ENCODE assay signal across 30 cellular contexts in the genomic region with DNA sequence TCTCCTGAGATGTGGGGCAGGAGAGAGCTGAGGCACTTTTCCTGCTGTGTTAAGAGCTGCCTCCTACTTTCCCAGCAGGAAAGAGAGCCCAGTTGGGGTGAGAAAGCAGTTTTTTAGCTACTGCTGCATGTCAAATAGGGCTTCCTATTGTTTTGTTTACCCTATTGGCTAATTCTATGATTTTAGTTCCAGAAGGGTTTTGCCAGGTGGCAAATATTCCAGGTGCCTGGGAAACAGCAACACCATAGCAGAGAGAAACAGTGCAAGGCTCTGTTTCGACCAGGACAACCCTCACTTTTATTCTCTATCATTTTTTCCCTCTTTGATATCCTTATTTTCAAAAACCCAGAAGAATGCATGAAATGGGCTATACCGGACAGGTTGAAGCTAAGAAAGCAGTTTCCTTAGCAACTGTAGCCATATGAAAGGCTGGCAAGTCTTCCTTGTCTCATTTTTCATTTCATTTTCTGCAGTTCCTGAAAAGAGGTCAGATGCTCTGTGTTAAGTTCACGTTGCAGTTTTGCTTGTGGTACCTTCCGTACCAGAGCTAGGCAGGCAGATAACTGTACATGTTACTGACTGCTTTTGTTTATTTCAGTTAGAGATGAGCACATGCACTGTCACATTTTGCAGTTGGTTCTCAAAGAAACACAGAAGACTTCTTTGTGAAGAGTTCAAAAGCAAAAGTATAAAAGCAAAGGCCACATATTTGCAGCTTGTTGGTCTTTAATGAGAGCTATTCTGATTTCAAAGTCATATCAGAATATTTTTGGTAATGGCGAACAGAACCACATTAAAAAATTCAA.
DNase-seq lines count a peak whose midpoint lies in the region; ATAC-seq and TF ChIP-seq lines count a peak whose summit lies in the region.
"Had no signal": no experiment of that assay in that cellular context is flagged by ENCODE, and none has a peak within 500 bp of the region (broad histone marks: within the 10 kb centered on the region; RNA-seq: fewer than 3 reads in every experiment).

No MANE protein-coding gene starts in this region.

- H4K5ac ChIP-seq in H9 (ENCODE audit: insufficient read length, low read depth, low read length) (no peak overlapping the region), mesendoderm (ENCODE audit: low read length) (no peak overlapping the region)

- H3K56ac ChIP-seq in H9 (ENCODE audit: insufficient read length, low read depth, low read length), result no peak overlapping the region
- H3K56ac ChIP-seq in mesendoderm (ENCODE audit: low read length), result no peak overlapping the region

- POLR2A ChIA-PET in WTC11 (lab: Charles Lee), result no interaction called here

- no peak overlapping the region for H2AFZ ChIP-seq in H9 (ENCODE audit: low read length)

- H2BK20ac ChIP-seq in H9 (ENCODE audit: low read depth, low read length, poor library complexity, severe bottlenecking), result no peak overlapping the region

- H3K27ac Mint-ChIP-seq in H9 (peak overlapping the region in 2 of 3 experiments; percentile 7 to 77; a peak in 1 of 7 replicates), WTC11 (peak overlapping the region; percentile 79; the same call in 1 of the 2 replicates)
- H3K27ac Mint-ChIP-seq: activated CD4-positive, alpha-beta T cell treated with anti-CD3 and anti-CD28 coated beads for 36 hours; activated CD8-positive, alpha-beta T cell treated with anti-CD3 and anti-CD28 coated beads for 36 hours; activated naive CD4-positive, alpha-beta T cell treated with anti-CD3 and anti-CD28 coated beads, Interleukin-2, amount 10 ng/mL, durations not matched to agents 7 days and 5 days; activated T-helper 17 cell treated with anti-CD3 and anti-CD28 coated beads, Interleukin-2, amount 50 U/mL, for 72 hours; CD8-positive, alpha-beta T cell; IgD-negative memory B cell; naive B cell; stimulated activated naive B cell treated with anti-CD40 and anti-IgM and Interleukin-4, amounts not matched to agents 10 μg/mL and 1 μg/mL and 100 μg/mL, for 72 hours; type B pancreatic cell had no signal

- no peak overlapping the region for H3K4me2 ChIP-seq in H9 (ENCODE audit: insufficient read depth, insufficient read length, low read length)
- H3K4me2 ChIP-seq in mesendoderm (ENCODE audit: low read length), result no peak overlapping the region

- H3K27me3 Mint-ChIP-seq in H9 (ENCODE audit: low read depth) (peaks cover 2% of the 10 kb centered on the region; the same call in 1 of the 2 replicates), WTC11 (ENCODE audit: low read depth) (peaks cover 4% of the 10 kb centered on the region)
- H3K27me3 Mint-ChIP-seq: activated CD4-positive, alpha-beta T cell treated with anti-CD3 and anti-CD28 coated beads for 36 hours; activated CD8-positive, alpha-beta T cell treated with anti-CD3 and anti-CD28 coated beads for 36 hours; activated naive CD4-positive, alpha-beta T cell treated with anti-CD3 and anti-CD28 coated beads, Interleukin-2, amount 10 ng/mL, durations not matched to agents 7 days and 5 days; activated T-helper 17 cell treated with anti-CD3 and anti-CD28 coated beads, Interleukin-2, amount 50 U/mL, for 72 hours; brain had no signal

- no peaks in the 10 kb centered on the region for H3K23me2 ChIP-seq in H9 (ENCODE audit: insufficient read length, low read depth, low read length, poor library complexity, severe bottlenecking)

- no peak overlapping the region for H2AK5ac ChIP-seq in H9 (ENCODE audit: insufficient read length, low read length)
- H2AK5ac ChIP-seq in mesendoderm (ENCODE audit: low read length), result peak overlapping the region; percentile 73

- no peak overlapping the region for H3K27ac ChIP-seq in H9 (ENCODE audit: insufficient read length, low read depth, low read length)
- no peak overlapping the region for H3K27ac ChIP-seq in mesendoderm (ENCODE audit: low read depth, low read length)
- H3K27ac ChIP-seq: adrenal gland had no signal

- H3K27me3 ChIP-seq in H9 (ENCODE audit: insufficient read depth, low read length), result no peaks in the 10 kb centered on the region
- no peaks in the 10 kb centered on the region for H3K27me3 ChIP-seq in mesendoderm (ENCODE audit: insufficient read depth, low read length, poor library complexity)
- H3K27me3 ChIP-seq: adrenal gland had no signal

- H3K4me3 Mint-ChIP-seq in H9, result no peak overlapping the region
- no peak overlapping the region for H3K4me3 Mint-ChIP-seq in WTC11
- H3K4me3 Mint-ChIP-seq: activated CD4-positive, alpha-beta T cell treated with anti-CD3 and anti-CD28 coated beads for 36 hours; activated CD8-positive, alpha-beta T cell treated with anti-CD3 and anti-CD28 coated beads for 36 hours; activated naive CD4-positive, alpha-beta T cell treated with anti-CD3 and anti-CD28 coated beads, Interleukin-2, amount 10 ng/mL, durations not matched to agents 7 days and 5 days; activated T-helper 17 cell treated with anti-CD3 and anti-CD28 coated beads, Interleukin-2, amount 50 U/mL, for 72 hours; brain; CD8-positive, alpha-beta T cell; IgD-negative memory B cell; naive B cell; stimulated activated naive B cell treated with anti-CD40 and anti-IgM and Interleukin-4, amounts not matched to agents 10 μg/mL and 1 μg/mL and 100 μg/mL, for 72 hours; type B pancreatic cell had no signal

- H4K8ac ChIP-seq in H9 (replicated peaks; ENCODE audit: insufficient read length, low read depth, low read length) (no peak overlapping the region), mesendoderm (ENCODE audit: low read depth, low read length) (no peak overlapping the region)

- H2BK5ac ChIP-seq in H9 (ENCODE audit: insufficient read length, low read length) (no peak overlapping the region), mesendoderm (ENCODE audit: low read length) (no peak overlapping the region)

- no peak overlapping the region for H3K4me3 ChIP-seq in GM12865 (ENCODE audit: low read depth, low read length)
- no peak overlapping the region for H3K4me3 ChIP-seq in mesendoderm (ENCODE audit: low read length)
- H3K4me3 ChIP-seq: adrenal gland, skin epidermis had no signal

- no peak overlapping the region for H2BK120ac ChIP-seq in H9 (ENCODE audit: low read depth, low read length, poor library complexity, severe bottlenecking)
- no peak overlapping the region for H2BK120ac ChIP-seq in mesendoderm (ENCODE audit: low read depth, low read length)

- H4K91ac ChIP-seq in H9 (ENCODE audit: insufficient read length, low read depth, low read length), result no peak overlapping the region

- no peak for ATAC-seq in WTC11
- no peak for ATAC-seq in GM21529 (IDR thresholded peaks at IDR 0.05; ENCODE audit: unreplicated experiment)
- no peak for ATAC-seq in GM19395 (IDR thresholded peaks at IDR 0.05; ENCODE audit: unreplicated experiment)
- ATAC-seq in GM21619 (IDR thresholded peaks at IDR 0.05; ENCODE audit: unreplicated experiment), result no peak
- ATAC-seq: activated CD4-positive, alpha-beta T cell treated with anti-CD3 and anti-CD28 coated beads for 36 hours; activated CD8-positive, alpha-beta T cell treated with anti-CD3 and anti-CD28 coated beads for 36 hours; activated T-helper 17 cell treated with anti-CD3 and anti-CD28 coated beads, Interleukin-2, amount 50 U/mL, for 72 hours; CD8-positive, alpha-beta T cell; Panc1; stimulated activated naive B cell treated with anti-CD40 and anti-IgM and Interleukin-4, amounts not matched to agents 10 μg/mL and 1 μg/mL and 100 μg/mL, for 72 hours had no signal

- no CpG with 5 or more reads among the region's 5 CpGs for WGBS in H9 (ENCODE audit: extremely low coverage, insufficient read length, low lambda C conversion rate)
- no CpG with 5 or more reads among the region's 5 CpGs for WGBS in mesendoderm (ENCODE audit: extremely low coverage, insufficient coverage, low lambda C conversion rate)

- DNase-seq in GM12865 (ENCODE audit: low read depth) (peak; percentile 38), H9 (no peak), WTC11 (ENCODE audit: low spot score) (no peak), mesendoderm (peak; percentile 50), NAMALWA (ENCODE audit: low spot score) (no peak)
- DNase-seq: activated CD4-positive, alpha-beta T cell treated with anti-CD3 and anti-CD28 coated beads for 36 hours; activated CD8-positive, alpha-beta T cell treated with anti-CD3 and anti-CD28 coated beads for 36 hours; activated naive CD4-positive, alpha-beta T cell treated with anti-CD3 and anti-CD28 coated beads, Interleukin-2, amount 10 ng/mL, durations not matched to agents 7 days and 5 days; adrenal gland; CD8-positive, alpha-beta T cell; cerebellar nuclear complex; HCEC 1CT; midbrain; naive B cell; NCI-H1105 treated with DMSO at 0.1 percent for 48 hours; NCI-H1930; NCI-H524; SHP77 treated with DMSO at 0.1 percent for 48 hours; stimulated activated naive B cell treated with anti-CD40 and anti-IgM and Interleukin-4, amounts not matched to agents 10 μg/mL and 1 μg/mL and 100 μg/mL, for 72 hours; substantia nigra; T-helper 9 cell had no signal

- no peak overlapping the region for H2BK12ac ChIP-seq in H9 (ENCODE audit: insufficient read length, low read depth, low read length)

- no peak overlapping the region for H2BK15ac ChIP-seq in H9 (ENCODE audit: low read depth, low read length)
- H2BK15ac ChIP-seq in mesendoderm (replicated peaks; ENCODE audit: low read depth), result no peak overlapping the region

- H3K36me3 Mint-ChIP-seq in H9 (ENCODE audit: insufficient read depth in 1 of 3, low read depth in 3 of 3) (no peaks in the 10 kb centered on the region), WTC11 (no peaks in the 10 kb centered on the region)
- H3K36me3 Mint-ChIP-seq: activated naive CD4-positive, alpha-beta T cell treated with anti-CD3 and anti-CD28 coated beads, Interleukin-2, amount 10 ng/mL, durations not matched to agents 7 days and 5 days; brain; CD8-positive, alpha-beta T cell; IgD-negative memory B cell; naive B cell; stimulated activated naive B cell treated with anti-CD40 and anti-IgM and Interleukin-4, amounts not matched to agents 10 μg/mL and 1 μg/mL and 100 μg/mL, for 72 hours; type B pancreatic cell had no signal

- H3K79me1 ChIP-seq in H9 (ENCODE audit: insufficient read depth, low read depth, low read length, poor library complexity, severe bottlenecking) (no peaks in the 10 kb centered on the region), mesendoderm (ENCODE audit: low read length) (no peaks in the 10 kb centered on the region)

- no peaks in the 10 kb centered on the region for H4K20me1 ChIP-seq in H9 (ENCODE audit: control insufficient read depth, insufficient read depth, insufficient read length)

- H3K4ac ChIP-seq in H9 (ENCODE audit: low read depth, low read length) (no peak overlapping the region), mesendoderm (ENCODE audit: low read depth, low read length) (no peak overlapping the region)

- no peaks in the 10 kb centered on the region for H3K9me3 ChIP-seq in H9 (ENCODE audit: control insufficient read depth, low read depth, low read length)
- H3K9me3 ChIP-seq: adrenal gland had no signal

- CTCF ChIA-PET in WTC11 (lab: Charles Lee), result interaction anchor here (0.9 to 3.4 kb wide), 2 partner anchors 9 to 160 kb away, joined by 4 to 12 read pairs; no protein-coding TSS in a partner anchor

- H3K9me3 Mint-ChIP-seq in H9 (no peaks in the 10 kb centered on the region), WTC11 (no peaks in the 10 kb centered on the region)
- H3K9me3 Mint-ChIP-seq: activated CD8-positive, alpha-beta T cell treated with anti-CD3 and anti-CD28 coated beads for 36 hours; brain; CD8-positive, alpha-beta T cell; IgD-negative memory B cell; stimulated activated naive B cell treated with anti-CD40 and anti-IgM and Interleukin-4, amounts not matched to agents 10 μg/mL and 1 μg/mL and 100 μg/mL, for 72 hours; type B pancreatic cell had no signal

- H3K4me1 Mint-ChIP-seq in H9 (peaks cover 32 to 48% of the 10 kb centered on the region in 2 experiments), WTC11 (peaks cover 54% of the 10 kb centered on the region)
- H3K4me1 Mint-ChIP-seq: activated CD4-positive, alpha-beta T cell treated with anti-CD3 and anti-CD28 coated beads for 36 hours; activated naive CD4-positive, alpha-beta T cell treated with anti-CD3 and anti-CD28 coated beads, Interleukin-2, amount 10 ng/mL, durations not matched to agents 7 days and 5 days; activated T-helper 17 cell treated with anti-CD3 and anti-CD28 coated beads, Interleukin-2, amount 50 U/mL, for 72 hours; naive B cell; stimulated activated naive B cell treated with anti-CD40 and anti-IgM and Interleukin-4, amounts not matched to agents 10 μg/mL and 1 μg/mL and 100 μg/mL, for 72 hours had no signal

- no peak overlapping the region for H3K9ac ChIP-seq in H9 (ENCODE audit: extremely low read depth, insufficient read length, low read length)
- no peak overlapping the region for H3K9ac ChIP-seq in mesendoderm (ENCODE audit: low read length)

- H3K23ac ChIP-seq in H9 (ENCODE audit: insufficient read length, low read depth, low read length), result no peak overlapping the region
- no peak overlapping the region for H3K23ac ChIP-seq in mesendoderm (ENCODE audit: low read length)

- H3K18ac ChIP-seq in H9 (ENCODE audit: insufficient read length, low read depth, low read length) (no peak overlapping the region), mesendoderm (ENCODE audit: low read length) (peak overlapping the region; percentile 51)

- H3K14ac ChIP-seq in H9 (ENCODE audit: insufficient read depth, low read length), result no peak overlapping the region

- H3K79me2 ChIP-seq in H9 (ENCODE audit: insufficient read depth, low read length) (no peaks in the 10 kb centered on the region), mesendoderm (ENCODE audit: control insufficient read depth, insufficient read depth, low read length) (no peaks in the 10 kb centered on the region)

- TF ChIP-seq CTCF in GM12865 (IDR thresholded peaks at IDR 0.05; ENCODE audit: insufficient read depth, low read depth, low read length, missing control alignments), result no peak
- TF ChIP-seq CTCF in H9 (conservative IDR thresholded peaks at IDR 0.05), result no peak
- TF ChIP-seq CTCF in WTC11 (IDR thresholded peaks at IDR 0.05), result no peak

- peaks cover 2% of the 10 kb centered on the region; the same call in 1 of the 2 replicates for H3K4me1 ChIP-seq in H9 (ENCODE audit: insufficient read depth, low read length)
- peaks cover 17% of the 10 kb centered on the region for H3K4me1 ChIP-seq in mesendoderm (ENCODE audit: control insufficient read depth, low read depth, low read length)
- H3K4me1 ChIP-seq: adrenal gland had no signal

- H3T11ph ChIP-seq in H9 (ENCODE audit: low read length), result no peak overlapping the region

- no peaks in the 10 kb centered on the region for H3K36me3 ChIP-seq in mesendoderm (ENCODE audit: control insufficient read depth, insufficient read depth, low read length)
- H3K36me3 ChIP-seq: adrenal gland had no signal

Comparison
In these comparisons a context has a peak if more than half of its experiments do, and no peak if none do; other contexts are left out.
1. DNase-seq: peak in GM12865 (single experiment) and mesendoderm (single experiment); none in H9 (single experiment), WTC11 (single experiment) and NAMALWA (single experiment).